In the genomic region with DNA sequence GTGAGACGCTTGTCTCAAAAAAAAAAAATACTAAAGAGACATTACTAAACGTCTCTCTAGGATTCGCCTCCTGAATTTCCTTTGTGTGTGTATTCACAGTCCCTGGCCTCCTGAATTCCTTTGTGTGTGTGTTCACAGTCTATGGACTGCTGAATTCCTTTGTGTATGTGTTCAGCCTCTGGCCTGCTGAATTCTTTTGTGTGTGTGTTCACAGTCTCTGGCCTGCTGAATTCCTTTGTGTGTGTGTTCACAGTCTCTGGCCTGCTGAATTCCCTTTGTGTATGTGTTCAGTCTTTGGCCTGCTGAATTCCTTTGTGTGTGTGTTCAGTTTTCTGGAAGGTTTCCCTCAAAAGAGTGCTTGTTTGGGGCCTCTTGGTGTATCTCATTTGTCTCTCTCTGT, we compare ENCODE assay signal across 1 cellular context.
TF ChIP-seq lines count a peak whose summit lies in the region.

No MANE protein-coding gene starts in this region.

TF ChIP-seq in IMR-90, 13 proteins besides CTCF, POLR2A, EP300 and RAD21:
- TF ChIP-seq, protein P1, sequence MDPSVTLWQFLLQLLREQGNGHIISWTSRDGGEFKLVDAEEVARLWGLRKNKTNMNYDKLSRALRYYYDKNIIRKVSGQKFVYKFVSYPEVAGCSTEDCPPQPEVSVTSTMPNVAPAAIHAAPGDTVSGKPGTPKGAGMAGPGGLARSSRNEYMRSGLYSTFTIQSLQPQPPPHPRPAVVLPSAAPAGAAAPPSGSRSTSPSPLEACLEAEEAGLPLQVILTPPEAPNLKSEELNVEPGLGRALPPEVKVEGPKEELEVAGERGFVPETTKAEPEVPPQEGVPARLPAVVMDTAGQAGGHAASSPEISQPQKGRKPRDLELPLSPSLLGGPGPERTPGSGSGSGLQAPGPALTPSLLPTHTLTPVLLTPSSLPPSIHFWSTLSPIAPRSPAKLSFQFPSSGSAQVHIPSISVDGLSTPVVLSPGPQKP (IDR thresholded peaks at IDR 0.05; ENCODE audit: borderline replicate concordance, low read depth, low read length): no peak
- TF ChIP-seq CHD1 (IDR thresholded peaks at IDR 0.05; ENCODE audit: low read depth, low read length) (no peak), MAFK (IDR thresholded peaks at IDR 0.05; ENCODE audit: low read depth, low read length) (no peak), FOS (IDR thresholded peaks at IDR 0.05; ENCODE audit: low read depth, low read length) (no peak), NFE2L2 (IDR thresholded peaks at IDR 0.05; ENCODE audit: low read depth, low read length) (no peak), RFX5 (IDR thresholded peaks at IDR 0.05; ENCODE audit: low read depth, low read length) (no peak), RCOR1 (IDR thresholded peaks at IDR 0.05; ENCODE audit: insufficient replicate concordance, low read length) (no peak), MAZ (IDR thresholded peaks at IDR 0.05; ENCODE audit: borderline replicate concordance, low read depth, low read length) (no peak), SMC3 (IDR thresholded peaks at IDR 0.05; ENCODE audit: low read depth, low read length) (no peak), MXI1 (IDR thresholded peaks at IDR 0.05; ENCODE audit: borderline replicate concordance, low read depth, low read length) (no peak), BHLHE40 (IDR thresholded peaks at IDR 0.05; ENCODE audit: low read depth, low read length) (no peak), CEBPB (IDR thresholded peaks at IDR 0.05; ENCODE audit: low read depth, low read length) (no peak)
- TF ChIP-seq, protein P2, sequence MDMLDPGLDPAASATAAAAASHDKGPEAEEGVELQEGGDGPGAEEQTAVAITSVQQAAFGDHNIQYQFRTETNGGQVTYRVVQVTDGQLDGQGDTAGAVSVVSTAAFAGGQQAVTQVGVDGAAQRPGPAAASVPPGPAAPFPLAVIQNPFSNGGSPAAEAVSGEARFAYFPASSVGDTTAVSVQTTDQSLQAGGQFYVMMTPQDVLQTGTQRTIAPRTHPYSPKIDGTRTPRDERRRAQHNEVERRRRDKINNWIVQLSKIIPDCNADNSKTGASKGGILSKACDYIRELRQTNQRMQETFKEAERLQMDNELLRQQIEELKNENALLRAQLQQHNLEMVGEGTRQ (IDR thresholded peaks at IDR 0.05; ENCODE audit: low read depth, low read length): no peak
